In genomic region chr19:29771708-29772415, GRCh38 we compare ENCODE assay signal across 8 cellular contexts. TPM values are rescaled to one million over a fixed set of nuclear protein-coding genes. Genes with fewer than 3 reads are reported as not detected.
DNase-seq lines count a peak whose midpoint lies in the region; ATAC-seq and TF ChIP-seq lines count a peak whose summit lies in the region.

No MANE protein-coding gene starts in this region.

- 33 to 43% (median 38%) methylated on average over 14 of the region's 14 CpGs for WGBS in spleen, 5 donors

- peak; percentile 78 for TF ChIP-seq CTCF in A673 (conservative IDR thresholded peaks at IDR 0.05; ENCODE audit: low read depth, low read length)
- TF ChIP-seq CTCF in GM10266 (IDR thresholded peaks at IDR 0.05; ENCODE audit: control insufficient read depth, insufficient read depth, low read depth, missing control alignments), result peak; percentile 56
- peak in 9 of 11 experiments; percentile 49 to 71 (median 59) for TF ChIP-seq CTCF in spleen (IDR thresholded peaks at IDR 0.05 in 8 of 11, conservative IDR thresholded peaks at IDR 0.05 in 3 of 11)

- no peaks in the 10 kb centered on the region for H3K9me3 ChIP-seq in A673 (ENCODE audit: low read depth, low read length, poor library complexity, severe bottlenecking)
- no peaks in the 10 kb centered on the region for H3K9me3 ChIP-seq in spleen

- no peak for TF ChIP-seq POLR2A in spleen (IDR thresholded peaks at IDR 0.05)

- H3K36me3 ChIP-seq in A673 (ENCODE audit: insufficient read depth, low read length, poor library complexity, severe bottlenecking), result no peaks in the 10 kb centered on the region
- no peaks in the 10 kb centered on the region for H3K36me3 ChIP-seq in spleen

- intact Hi-C loops in A673 (cut with micrococcal nuclease; ENCODE audit: unreplicated experiment) (no loop called here), spleen (cut with DNase I; ENCODE audit: low total_unique reads) (no loop called here)

- ATAC-seq in HG02981 (IDR thresholded peaks at IDR 0.05; ENCODE audit: unreplicated experiment) (no peak), GM19395 (IDR thresholded peaks at IDR 0.05; ENCODE audit: unreplicated experiment) (no peak)

- H3K4me3 ChIP-seq in A673 (ENCODE audit: low read depth, low read length, poor library complexity, severe bottlenecking), result no peak overlapping the region
- no peak overlapping the region for H3K4me3 ChIP-seq in spleen

- H3K4me1 ChIP-seq in A673 (ENCODE audit: insufficient read depth, low read length, poor library complexity, severe bottlenecking) (no peaks in the 10 kb centered on the region), spleen (no peaks in the 10 kb centered on the region)

- POLR2A ChIA-PET in A673 (lab: Charles Lee; ENCODE audit: low non-redundant PET), result no interaction called here

- CTCF ChIA-PET in A673 (lab: Charles Lee), result no interaction called here

- DNase-seq in A673 (ENCODE audit: low spot score) (peak; percentile 65), GM10266 (ENCODE audit: extremely low spot score) (peak; percentile 53), NCI-H460 (ENCODE audit: extremely low read depth, low read depth) (peak; percentile 24), anterior cingulate cortex (lab: John Stamatoyannopoulos, UW) (peak in 35 of 58 donors; percentile 1 to 52 (median 12)), hepatic stellate cell (ENCODE audit: low spot score) (peak; percentile 83), spleen (no peak)

- no peak overlapping the region for H3K27ac ChIP-seq in A673 (ENCODE audit: low read depth, low read length, poor library complexity, severe bottlenecking)
- no peak overlapping the region for H3K27ac ChIP-seq in spleen

- BruUV-seq in A673 (replicated peaks; lab: Mats Ljungman, UMichigan), result no TSS peak

- no peaks in the 10 kb centered on the region for H3K27me3 ChIP-seq in A673 (replicated peaks; ENCODE audit: insufficient read depth, low read depth, low read length, poor library complexity)
- H3K27me3 ChIP-seq in spleen (replicated peaks in 1 of 7), result peaks cover 0 to 3% (median 0%) of the 10 kb centered on the region in 7 donors

RNA-seq across cellular contexts. Expression of gene CCNE1, which starts 39.9 kb away (rescaled TPM):
- total RNA-seq in A673 (2021) (8.9 and 12.0 TPM in 2 replicates), spleen (1 to 10 TPM; 2.3 to 4.8 (median 4.0) TPM)
- 5.4 and 5.6 TPM in 2 replicates for total RNA-seq in NCI-H460 (2014; rRNA removed; shearing (Covaris generic))
- 7.7 and 10.8 TPM in 2 replicates for polyA plus RNA-seq in NCI-H460 (2014; cell fraction: nucleus; rRNA removed)
- 1 to 10 TPM; 3.5 to 4.0 (median 3.9) TPM for polyA plus RNA-seq in spleen

RNA-seq across cellular contexts. Expression of gene C19orf12, which starts 56.8 kb away (rescaled TPM):
- 26.8 and 28.6 TPM in 2 replicates for total RNA-seq in A673 (2021)
- total RNA-seq in NCI-H460 (2014; rRNA removed; shearing (Covaris generic)), result 14.4 and 16.7 TPM in 2 replicates
- 28.7 and 37.1 TPM in 2 replicates for polyA plus RNA-seq in NCI-H460 (2014; cell fraction: nucleus; rRNA removed)
- 10 to 100 TPM; 24.2 to 36.9 (median 30.2) TPM for total RNA-seq in spleen
- polyA plus RNA-seq in spleen, result 10 to 100 TPM; 13.8 to 19.3 (median 13.9) TPM
